8 cellular contexts compared by ENCODE assay signal in genomic region chrX:38260231-38260630, GRCh38. TPM values are rescaled to one million over a fixed set of nuclear protein-coding genes. Genes with fewer than 3 reads are reported as not detected.
DNase-seq lines count a peak whose midpoint lies in the region; ATAC-seq and TF ChIP-seq lines count a peak whose summit lies in the region.

No MANE protein-coding gene starts in this region.

- DNase-seq in BE2C (peak; percentile 26), NCI-H526 (lab: John Stamatoyannopoulos, UW) (peak; percentile 24 to 46), foreskin fibroblast (no peak), NOMO-1 treated with dmso at 0.1 percent for 144 hours (lab: John Stamatoyannopoulos, UW; ENCODE audit: unreplicated experiment) (no peak)
- DNase-seq in activated naive CD4-positive, alpha-beta T cell treated with anti-CD3 and anti-CD28 coated beads, Interleukin-2, amount 50 U/mL, for 16 hours = no peak

- peak; percentile 82 for ATAC-seq in GM19395 (IDR thresholded peaks at IDR 0.05; ENCODE audit: unreplicated experiment)
- no peak for ATAC-seq in HG03175 (IDR thresholded peaks at IDR 0.05; ENCODE audit: unreplicated experiment)
- ATAC-seq in HG03108 (IDR thresholded peaks at IDR 0.05; ENCODE audit: unreplicated experiment) = no peak

- no peaks in the 10 kb centered on the region for H3K36me3 ChIP-seq in BE2C

- H3K4me1 ChIP-seq in BE2C = no peaks in the 10 kb centered on the region

- H3K27me3 ChIP-seq in BE2C = no peaks in the 10 kb centered on the region

- TF ChIP-seq CTCF in BE2C (IDR thresholded peaks at IDR 0.05; ENCODE audit: low read depth, low read length) (peak; percentile 65), foreskin fibroblast (IDR thresholded peaks at IDR 0.05; ENCODE audit: low read depth, low read length) (peak; percentile 32)

- H3K4me3 ChIP-seq in BE2C (ENCODE audit: low read depth, low read length) (no peak overlapping the region), foreskin fibroblast (ENCODE audit: low read depth in 1 of 2, low read length in 2 of 2) (no peak overlapping the region)

- no peaks in the 10 kb centered on the region for H3K9me3 ChIP-seq in BE2C

RNA-seq across cellular contexts. Expression of gene SRPX, which starts 39.6 kb away (rescaled TPM):
- not detected for polyA plus RNA-seq in BE2C (2012; ENCODE audit: insufficient read depth, insufficient read length, low read depth)

Comparison
In these comparisons a context has a peak if more than half of its experiments do, and no peak if none do; other contexts are left out.
1. DNase-seq: peak in BE2C (single experiment) and NCI-H526 (2 of 2); none in foreskin fibroblast (0 of 2), NOMO-1 treated with dmso at 0.1 percent for 144 hours (single experiment) and activated naive CD4-positive, alpha-beta T cell treated with anti-CD3 and anti-CD28 coated beads, Interleukin-2, amount 50 U/mL, for 16 hours (single experiment).